ENCODE assay signal across 17 cellular contexts in genomic region chr3:3699407-3699806, GRCh38.
"Had no signal": no experiment of that assay in that cellular context is flagged by ENCODE, and none has a peak within 500 bp of the region (broad histone marks: within the 10 kb centered on the region; RNA-seq: fewer than 3 reads in every experiment).

No MANE protein-coding gene starts in this region.

- H3K4me3 Mint-ChIP-seq: IgD-negative memory B cell had no signal

- H3K36me3 Mint-ChIP-seq: IgD-negative memory B cell had no signal

- H3K27me3 Mint-ChIP-seq: IgD-negative memory B cell had no signal

- DNase-seq: Kasumi-1, MM.1S, NCI-H1092 treated with DMSO at 0.1 percent for 48 hours, NCI-H1436, NCI-H187, NCI-H2029, NCI-H2171, NCI-H446, NCI-H510A, NCI-H524 treated with DMSO at 0.1 percent for 48 hours, SK-N-SH had no signal

- H3K9me3 ChIP-seq: SK-N-SH had no signal

- H3K27ac ChIP-seq: HL-60, KMS-11, RWPE1 had no signal

- H3K4me2 ChIP-seq: KMS-11, SK-N-SH had no signal

- H3K9ac ChIP-seq: KMS-11, SK-N-SH had no signal

- FAIRE-seq: HTR-8/SVneo, K562 had no signal

- H3K4me1 Mint-ChIP-seq: IgD-negative memory B cell had no signal

- H3K27ac Mint-ChIP-seq: IgD-negative memory B cell had no signal

- H3K4me3 ChIP-seq: K562 had no signal
